In the genomic region with DNA sequence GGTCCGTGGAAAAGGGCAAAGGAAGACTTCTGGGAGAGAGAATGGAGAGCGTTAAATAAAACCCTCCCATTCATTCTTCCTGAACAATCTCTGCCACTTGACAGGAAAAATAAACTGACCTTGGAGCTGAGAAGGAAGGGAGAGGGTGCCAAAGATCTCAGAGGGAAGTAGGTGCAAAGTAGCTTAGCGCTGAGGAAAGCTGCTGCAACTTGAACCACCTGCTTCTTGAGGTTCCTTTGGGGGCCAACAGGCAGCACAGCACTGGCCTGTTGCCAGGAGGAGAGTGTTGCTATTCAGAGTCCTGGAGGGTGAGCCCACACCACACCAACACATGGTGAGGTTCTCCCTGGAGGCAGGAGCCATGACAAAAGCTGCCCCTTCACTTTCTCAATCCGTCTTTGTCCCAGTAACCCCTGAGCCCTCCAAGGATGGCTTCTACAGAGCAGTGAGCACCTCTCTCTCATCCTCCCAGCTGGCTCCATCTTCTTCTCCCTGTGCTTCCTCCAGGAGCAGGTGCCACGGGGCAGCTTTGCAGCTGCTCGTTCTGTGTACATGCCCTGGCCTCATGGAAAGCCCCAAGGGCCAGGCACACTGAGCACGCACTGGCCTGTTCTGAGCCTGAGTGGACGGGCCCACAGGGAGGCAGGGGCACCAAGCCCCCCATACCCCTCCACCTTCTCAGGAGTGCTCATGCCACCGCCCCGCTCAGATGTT, we compare ENCODE assay signal across 11 cellular contexts.
DNase-seq lines count a peak whose midpoint lies in the region; ATAC-seq lines count a peak whose summit lies in the region.
"Had no signal": no experiment of that assay in that cellular context is flagged by ENCODE, and none has a peak within 500 bp of the region (broad histone marks: within the 10 kb centered on the region; RNA-seq: fewer than 3 reads in every experiment).

No MANE protein-coding gene starts in this region.

- peaks cover 0 to 6% (median 2%) of the 10 kb centered on the region in 3 donors for H3K36me3 Mint-ChIP-seq in naive thymus-derived CD8-positive, alpha-beta T cell
- H3K36me3 Mint-ChIP-seq in activated T-cell treated with anti-CD3 and anti-CD28 coated beads, Interleukin-2, amount 50 U/mL, for 4 hours (ENCODE audit: insufficient read depth), result no peaks in the 10 kb centered on the region
- H3K36me3 Mint-ChIP-seq: activated CD8-positive, alpha-beta memory T cell treated with anti-CD3 and anti-CD28 coated beads, Interleukin-2, amount 10 ng/mL, durations not matched to agents 7 days and 5 days; CD8-positive, alpha-beta T cell had no signal

- no peak overlapping the region for H3K27ac Mint-ChIP-seq in naive thymus-derived CD8-positive, alpha-beta T cell
- H3K27ac Mint-ChIP-seq: activated B cell treated with CpG ODN at 0.5 μM for 24 hours; activated CD8-positive, alpha-beta memory T cell treated with anti-CD3 and anti-CD28 coated beads, Interleukin-2, amount 10 ng/mL, durations not matched to agents 7 days and 5 days; CD8-positive, alpha-beta T cell had no signal

- DNase-seq in NCI-H1417 (lab: John Stamatoyannopoulos, UW), result peak in 2 of 3 experiments; percentile 25 to 65
- no peak for DNase-seq in NCI-H1417 treated with DMSO at 0.1 percent for 48 hours (lab: John Stamatoyannopoulos, UW)
- peak; percentile 25 for DNase-seq in NCI-H2029 (lab: John Stamatoyannopoulos, UW)
- peak; percentile 74 to 77 for DNase-seq in SHP77 (lab: John Stamatoyannopoulos, UW)
- DNase-seq in myocyte (ENCODE audit: low read depth), result peak; percentile 75
- DNase-seq in naive thymus-derived CD8-positive, alpha-beta T cell, result no peak
- no peak for DNase-seq in activated T-cell treated with anti-CD3 and anti-CD28 coated beads, Interleukin-2, amount 50 U/mL, for 4 hours
- DNase-seq: activated B cell treated with CpG ODN at 0.5 μM for 24 hours had no signal

- H3K9me3 Mint-ChIP-seq in naive thymus-derived CD8-positive, alpha-beta T cell, result peaks cover 0 to under 1% (median 0%) of the 10 kb centered on the region in 9 donors
- no peaks in the 10 kb centered on the region for H3K9me3 Mint-ChIP-seq in activated T-cell treated with anti-CD3 and anti-CD28 coated beads, Interleukin-2, amount 50 U/mL, for 4 hours
- H3K9me3 Mint-ChIP-seq: CD8-positive, alpha-beta T cell had no signal

- peaks cover 0 to 2% (median 0%) of the 10 kb centered on the region in 5 donors for H3K27me3 Mint-ChIP-seq in naive thymus-derived CD8-positive, alpha-beta T cell
- no peaks in the 10 kb centered on the region for H3K27me3 Mint-ChIP-seq in activated T-cell treated with anti-CD3 and anti-CD28 coated beads, Interleukin-2, amount 50 U/mL, for 4 hours (ENCODE audit: low read depth)
- H3K27me3 Mint-ChIP-seq: activated B cell treated with CpG ODN at 0.5 μM for 24 hours; activated CD8-positive, alpha-beta memory T cell treated with anti-CD3 and anti-CD28 coated beads, Interleukin-2, amount 10 ng/mL, durations not matched to agents 7 days and 5 days had no signal

- peaks cover 0 to 2% (median 0%) of the 10 kb centered on the region in 4 donors for H3K4me1 Mint-ChIP-seq in naive thymus-derived CD8-positive, alpha-beta T cell
- H3K4me1 Mint-ChIP-seq in activated T-cell treated with anti-CD3 and anti-CD28 coated beads, Interleukin-2, amount 50 U/mL, for 4 hours (ENCODE audit: low read depth), result no peaks in the 10 kb centered on the region
- H3K4me1 Mint-ChIP-seq: activated B cell treated with CpG ODN at 0.5 μM for 24 hours; activated CD8-positive, alpha-beta memory T cell treated with anti-CD3 and anti-CD28 coated beads, Interleukin-2, amount 10 ng/mL, durations not matched to agents 7 days and 5 days had no signal

- no peak for ATAC-seq in GM19452 (IDR thresholded peaks at IDR 0.05; ENCODE audit: unreplicated experiment)
- ATAC-seq in naive thymus-derived CD8-positive, alpha-beta T cell, result no peak
- ATAC-seq in activated T-cell treated with anti-CD3 and anti-CD28 coated beads, Interleukin-2, amount 50 U/mL, for 4 hours, result no peak
- ATAC-seq: CD8-positive, alpha-beta T cell had no signal

- POLR2A ChIA-PET in naive thymus-derived CD8-positive, alpha-beta T cell (lab: Charles Lee), result no interaction called here

- H3K4me3 Mint-ChIP-seq in naive thymus-derived CD8-positive, alpha-beta T cell, result no peak overlapping the region
- H3K4me3 Mint-ChIP-seq in activated T-cell treated with anti-CD3 and anti-CD28 coated beads, Interleukin-2, amount 50 U/mL, for 4 hours, result no peak overlapping the region
- H3K4me3 Mint-ChIP-seq: activated B cell treated with CpG ODN at 0.5 μM for 24 hours; activated CD8-positive, alpha-beta memory T cell treated with anti-CD3 and anti-CD28 coated beads, Interleukin-2, amount 10 ng/mL, durations not matched to agents 7 days and 5 days; CD8-positive, alpha-beta T cell had no signal

Comparison
In these comparisons a context has a peak if more than half of its experiments do, and no peak if none do; other contexts are left out.
1. DNase-seq: peak in NCI-H1417 (2 of 3), NCI-H2029 (single experiment), SHP77 (2 of 2) and myocyte (single experiment); none in NCI-H1417 treated with DMSO at 0.1 percent for 48 hours (single experiment), naive thymus-derived CD8-positive, alpha-beta T cell (0 of 10) and activated T-cell treated with anti-CD3 and anti-CD28 coated beads, Interleukin-2, amount 50 U/mL, for 4 hours (single experiment).